Comparison of ENCODE assay signal across 8 cellular contexts in the genomic region with DNA sequence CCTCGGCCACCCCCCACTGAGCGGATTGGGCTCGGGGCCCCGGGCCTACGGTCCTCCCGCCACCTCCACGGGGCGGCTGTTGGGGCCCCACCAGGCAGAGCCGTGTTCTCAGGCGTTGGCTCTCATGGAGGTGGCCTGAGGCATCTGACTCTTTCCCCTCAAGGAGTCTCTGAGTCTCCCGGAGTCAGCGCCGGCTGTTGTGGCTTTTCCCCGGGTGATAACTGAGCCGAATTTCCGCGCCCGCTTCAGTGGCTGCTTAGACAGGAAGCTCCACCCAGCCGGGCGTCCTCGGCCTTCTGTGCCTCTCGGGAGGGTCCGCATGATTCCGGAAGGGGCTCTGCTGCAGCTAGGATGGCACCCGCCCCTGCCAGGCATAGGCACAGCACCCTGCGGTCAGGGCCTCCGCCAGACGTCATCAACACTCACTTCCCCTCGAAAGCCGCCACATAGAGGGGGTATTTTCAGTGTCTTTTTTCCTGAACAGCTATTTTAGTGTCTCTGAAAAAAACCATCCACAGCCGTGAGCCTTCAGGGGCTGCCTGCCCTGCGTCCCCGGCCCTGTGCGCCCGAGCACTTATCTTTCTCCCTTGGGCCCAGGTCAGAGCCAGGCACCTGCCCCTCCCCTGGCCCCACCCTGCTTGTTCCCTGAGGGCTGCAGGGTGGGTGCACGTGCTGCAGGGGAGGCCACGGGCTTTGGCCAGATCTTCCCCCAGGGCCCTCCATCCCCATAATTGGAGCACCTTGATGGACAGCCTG.
A peak's percentile ranks its signal among the peaks of the same experiment; 100 is the strongest.
DNase-seq lines count a peak whose midpoint lies in the region; ATAC-seq, FAIRE-seq and TF ChIP-seq lines count a peak whose summit lies in the region.

No MANE protein-coding gene starts in this region.

- no peaks in the 10 kb centered on the region for H3K36me3 ChIP-seq in OCI-LY3 (replicated peaks; ENCODE audit: low read depth, low read length)

- peak overlapping the region; percentile 91 for H3K9ac ChIP-seq in OCI-LY3 (ENCODE audit: low read length)

- peak overlapping the region; percentile 93 for H3K27ac ChIP-seq in OCI-LY3 (ENCODE audit: low read length)

- ATAC-seq in HG02610 (IDR thresholded peaks at IDR 0.05; ENCODE audit: unreplicated experiment) (peak; percentile 29), left cardiac atrium (peak; percentile 53 to 66)

- H3K79me2 ChIP-seq in OCI-LY3 (ENCODE audit: low read length): peaks cover 53% of the 10 kb centered on the region

- DNase-seq in GM12864 (ENCODE audit: low read depth) (peak; percentile 68), activated gamma-delta T cell (lab: John Stamatoyannopoulos, UW) (peak; percentile 85), left cardiac atrium (peak; percentile 93), NCI-H1092 (lab: John Stamatoyannopoulos, UW) (no peak), urothelium cell line (ENCODE audit: low spot score) (no peak)
- DNase-seq in stimulated activated CD4-positive, alpha-beta T cell treated with anti-CD3 and anti-CD28 coated beads, Interleukin-2, amount 100 ng/mL, for 24 hours: peak; percentile 82 to 86

- H3K9me3 ChIP-seq in OCI-LY3 (ENCODE audit: insufficient read depth, low read length): no peaks in the 10 kb centered on the region

- intact Hi-C loops in left cardiac atrium (cut with DNase I): loop anchor here (5.0 to 10.0 kb wide), 2 partner anchors 66 to 69 kb away; no protein-coding TSS in a partner anchor

- H3K4me1 ChIP-seq in OCI-LY3 (ENCODE audit: low read length): peaks cover 28% of the 10 kb centered on the region

- peaks cover 43% of the 10 kb centered on the region for H4K20me1 ChIP-seq in OCI-LY3 (ENCODE audit: insufficient read depth, low read length)

- FAIRE-seq in urothelium cell line (lab: Jason Lieb, UNC): no peak

- TF ChIP-seq CTCF in GM12864 (IDR thresholded peaks at IDR 0.05; ENCODE audit: low read depth, low read length, missing control alignments) (no peak), OCI-LY3 (IDR thresholded peaks at IDR 0.05; ENCODE audit: low read depth, low read length) (no peak)

- H3K4me3 ChIP-seq in GM12864 (ENCODE audit: low read depth, low read length) (peak overlapping the region; percentile 47), OCI-LY3 (ENCODE audit: low read length) (peak overlapping the region; percentile 85)

- H2AFZ ChIP-seq in OCI-LY3 (ENCODE audit: low read depth, low read length): no peak overlapping the region

- H3K4me2 ChIP-seq in OCI-LY3 (ENCODE audit: low read length): peak overlapping the region; percentile 97

- no peaks in the 10 kb centered on the region for H3K27me3 ChIP-seq in OCI-LY3 (ENCODE audit: low read depth, low read length)

Comparison
In these comparisons a context has a peak if more than half of its experiments do, and no peak if none do; other contexts are left out.
1. DNase-seq: peak in GM12864 (single experiment), activated gamma-delta T cell (single experiment), left cardiac atrium (single experiment) and stimulated activated CD4-positive, alpha-beta T cell treated with anti-CD3 and anti-CD28 coated beads, Interleukin-2, amount 100 ng/mL, for 24 hours (2 of 2); none in NCI-H1092 (single experiment) and urothelium cell line (single experiment).